Comparison of ENCODE assay signal across 11 cellular contexts in genomic region chr6:106050538-106050937, GRCh38. TPM values are rescaled to one million over a fixed set of nuclear protein-coding genes. Genes with fewer than 3 reads are reported as not detected.
DNase-seq lines count a peak whose midpoint lies in the region; ATAC-seq, FAIRE-seq and TF ChIP-seq lines count a peak whose summit lies in the region.
"Had no signal": no experiment of that assay in that cellular context is flagged by ENCODE, and none has a peak within 500 bp of the region (broad histone marks: within the 10 kb centered on the region; RNA-seq: fewer than 3 reads in every experiment).

No MANE protein-coding gene starts in this region.

- H3F3A ChIP-seq in GM23338 (replicated peaks; ENCODE audit: low read depth) = no peaks in the 10 kb centered on the region

- H3K4me1 ChIP-seq in GM23338 (ENCODE audit: insufficient read depth) (peaks cover 19% of the 10 kb centered on the region), astrocyte (ENCODE audit: insufficient read depth, low read length) (no peaks in the 10 kb centered on the region), mesendoderm (ENCODE audit: control insufficient read depth, low read depth, low read length) (peaks cover 9% of the 10 kb centered on the region)

- H3K4me3 Mint-ChIP-seq in GM23338 (no peak overlapping the region), astrocyte (ENCODE audit: unreplicated experiment) (no peak overlapping the region)
- H3K4me3 Mint-ChIP-seq: HFFc6 had no signal

- no peaks in the 10 kb centered on the region for H3K79me1 ChIP-seq in mesendoderm (ENCODE audit: low read length)

- H3K4me2 ChIP-seq in GM23338 (0 out of 2 replicates have a peak overlapping the region, but pooled peaks have one; percentile 5), astrocyte (ENCODE audit: low read length) (no peak overlapping the region), mesendoderm (ENCODE audit: low read length) (no peak overlapping the region)

- no peak overlapping the region for H3K18ac ChIP-seq in mesendoderm (ENCODE audit: low read length)

- H3K4ac ChIP-seq in mesendoderm (ENCODE audit: low read depth, low read length) = peak overlapping the region; percentile 16

- H3K36me3 Mint-ChIP-seq in GM23338 (ENCODE audit: low read depth) (no peaks in the 10 kb centered on the region), astrocyte (ENCODE audit: low read depth, unreplicated experiment) (no peaks in the 10 kb centered on the region)

- H3K27ac Mint-ChIP-seq in GM23338 (no peak overlapping the region), astrocyte (ENCODE audit: unreplicated experiment) (no peak overlapping the region)
- H3K27ac Mint-ChIP-seq: HFFc6 had no signal

- H3K36me3 ChIP-seq in GM23338 (ENCODE audit: insufficient read depth) = no peaks in the 10 kb centered on the region
- H3K36me3 ChIP-seq in astrocyte (ENCODE audit: insufficient read depth, low read length) = no peaks in the 10 kb centered on the region
- H3K36me3 ChIP-seq in mesendoderm (ENCODE audit: control insufficient read depth, insufficient read depth, low read length) = no peaks in the 10 kb centered on the region

- no peak overlapping the region for H3K23ac ChIP-seq in mesendoderm (ENCODE audit: low read length)

- WGBS in mesendoderm (ENCODE audit: extremely low coverage, insufficient coverage, low lambda C conversion rate) = no CpG with 5 or more reads among the region's 4 CpGs

- H4K8ac ChIP-seq in mesendoderm (ENCODE audit: low read depth, low read length) = no peak overlapping the region

- no peak for FAIRE-seq in astrocyte (lab: Jason Lieb, UNC)
- FAIRE-seq: GM18507 had no signal

- no peak for TF ChIP-seq CTCF in GM23338 (conservative IDR thresholded peaks at IDR 0.05; ENCODE audit: low read depth in 2 of 2)
- no peak for TF ChIP-seq CTCF in astrocyte (IDR thresholded peaks at IDR 0.05; ENCODE audit: insufficient read depth, low read depth, low read length)

- H3K27ac ChIP-seq in GM23338 (ENCODE audit: low read depth) (no peak overlapping the region), astrocyte (ENCODE audit: low read depth, low read length) (no peak overlapping the region), mesendoderm (ENCODE audit: low read depth, low read length) (no peak overlapping the region)

- H2AFZ ChIP-seq in GM23338 (no peak overlapping the region), astrocyte (ENCODE audit: low read depth, low read length) (no peak overlapping the region)

- H3K79me2 ChIP-seq in GM23338 (replicated peaks; ENCODE audit: insufficient read depth) (no peaks in the 10 kb centered on the region), astrocyte (ENCODE audit: insufficient read depth, low read length) (no peaks in the 10 kb centered on the region), mesendoderm (ENCODE audit: control insufficient read depth, insufficient read depth, low read length) (no peaks in the 10 kb centered on the region)

- H3K4me1 Mint-ChIP-seq in GM23338 (peaks cover 30% of the 10 kb centered on the region), astrocyte (ENCODE audit: low read depth, unreplicated experiment) (peaks cover 8% of the 10 kb centered on the region)

- H2BK5ac ChIP-seq in mesendoderm (ENCODE audit: low read length) = no peak overlapping the region

- H3K9me3 ChIP-seq in astrocyte (ENCODE audit: insufficient read depth, low read depth, low read length) = no peaks in the 10 kb centered on the region

- no peak overlapping the region for H2AK5ac ChIP-seq in mesendoderm (ENCODE audit: low read length)

- H3K27me3 ChIP-seq in GM23338 (ENCODE audit: insufficient read depth) (peaks cover 9% of the 10 kb centered on the region; the same call in 1 of the 2 replicates), astrocyte (ENCODE audit: insufficient read depth, low read length) (no peaks in the 10 kb centered on the region), mesendoderm (ENCODE audit: insufficient read depth, low read length, poor library complexity) (no peaks in the 10 kb centered on the region)

- no peak overlapping the region for H3K56ac ChIP-seq in mesendoderm (ENCODE audit: low read length)

- H2BK120ac ChIP-seq in mesendoderm (ENCODE audit: low read depth, low read length) = no peak overlapping the region

- H3K9me3 Mint-ChIP-seq in GM23338 (no peaks in the 10 kb centered on the region), astrocyte (ENCODE audit: unreplicated experiment) (no peaks in the 10 kb centered on the region)
- H3K9me3 Mint-ChIP-seq: HFFc6 had no signal

- ATAC-seq in GM23338 = no peak
- no peak for ATAC-seq in GM18858 (IDR thresholded peaks at IDR 0.05; ENCODE audit: unreplicated experiment)

- no peak overlapping the region for H3K4me3 ChIP-seq in GM23338
- no peak overlapping the region for H3K4me3 ChIP-seq in astrocyte (ENCODE audit: insufficient read depth, low read depth, low read length)
- no peak overlapping the region for H3K4me3 ChIP-seq in mesendoderm (ENCODE audit: low read length)

- no peaks in the 10 kb centered on the region for H3K9me2 ChIP-seq in GM23338 (ENCODE audit: insufficient read depth)

- peaks cover 3% of the 10 kb centered on the region for H3K27me3 Mint-ChIP-seq in GM23338 (ENCODE audit: insufficient read depth, low read depth, poor library complexity)
- peaks cover 13% of the 10 kb centered on the region for H3K27me3 Mint-ChIP-seq in astrocyte (ENCODE audit: low read depth, unreplicated experiment)

- H4K20me1 ChIP-seq in GM23338 (replicated peaks; ENCODE audit: insufficient read depth) = no peaks in the 10 kb centered on the region
- H4K20me1 ChIP-seq in astrocyte (ENCODE audit: insufficient read depth, low read length) = no peaks in the 10 kb centered on the region

- H3K9ac ChIP-seq in astrocyte (ENCODE audit: low read length) = no peak overlapping the region
- no peak overlapping the region for H3K9ac ChIP-seq in mesendoderm (ENCODE audit: low read length)

- peak overlapping the region; percentile 57 for H2BK15ac ChIP-seq in mesendoderm (replicated peaks; ENCODE audit: low read depth)

- H4K5ac ChIP-seq in mesendoderm (ENCODE audit: low read length) = no peak overlapping the region

- DNase-seq in GM23338 (ENCODE audit: low spot score) = no peak
- peak; percentile 37 for DNase-seq in astrocyte (ENCODE audit: low read depth)
- no peak for DNase-seq in mesendoderm
- DNase-seq in germinal center (ENCODE audit: low spot score) = no peak
- no peak for DNase-seq in hippocampal formation (lab: John Stamatoyannopoulos, UW)
- DNase-seq: HCEC 1CT, HFFc6, KG1 had no signal

TF ChIP-seq in GM23338, 12 proteins besides CTCF, POLR2A, EP300 and RAD21 (continues in another document):
- TF ChIP-seq ZNF331 (CRISPR knock-in tag; IDR thresholded peaks at IDR 0.05; ENCODE audit: low read depth) (no peak), ZNF114 (CRISPR knock-in tag; IDR thresholded peaks at IDR 0.05) (no peak), EZH2phosphoT487 (IDR thresholded peaks at IDR 0.05; ENCODE audit: unreplicated experiment) (no peak), STAT1 (IDR thresholded peaks at IDR 0.05; ENCODE audit: unreplicated experiment) (no peak), EZH2 (IDR thresholded peaks at IDR 0.05; ENCODE audit: low read depth, unreplicated experiment) (no peak), NANOG (IDR thresholded peaks at IDR 0.05; ENCODE audit: borderline replicate concordance) (no peak)

RNA-seq across cellular contexts. Expression of gene PRDM1, which starts 35.6 kb away (rescaled TPM):
- total RNA-seq in GM23338 (2014; rRNA removed; shearing (Covaris generic)) = 0.62 and 0.73 TPM in 2 replicates
- polyA plus RNA-seq in GM23338 (2016; fragmentation: Nextera tagmentation; extraction: Ambion mirVana) = 0.65 and 0.90 TPM in 2 replicates
- total RNA-seq in astrocyte = 10.5 and 11.4 TPM in 2 replicates
- 3.7 TPM for polyA plus RNA-seq in mesendoderm (2013, experiment 1 of 2)
- 3.5 TPM for polyA plus RNA-seq in mesendoderm (2013, experiment 2 of 2)
- total RNA-seq: A673 had no signal
